ENCODE assay signal across 12 cellular contexts in the genomic region with DNA sequence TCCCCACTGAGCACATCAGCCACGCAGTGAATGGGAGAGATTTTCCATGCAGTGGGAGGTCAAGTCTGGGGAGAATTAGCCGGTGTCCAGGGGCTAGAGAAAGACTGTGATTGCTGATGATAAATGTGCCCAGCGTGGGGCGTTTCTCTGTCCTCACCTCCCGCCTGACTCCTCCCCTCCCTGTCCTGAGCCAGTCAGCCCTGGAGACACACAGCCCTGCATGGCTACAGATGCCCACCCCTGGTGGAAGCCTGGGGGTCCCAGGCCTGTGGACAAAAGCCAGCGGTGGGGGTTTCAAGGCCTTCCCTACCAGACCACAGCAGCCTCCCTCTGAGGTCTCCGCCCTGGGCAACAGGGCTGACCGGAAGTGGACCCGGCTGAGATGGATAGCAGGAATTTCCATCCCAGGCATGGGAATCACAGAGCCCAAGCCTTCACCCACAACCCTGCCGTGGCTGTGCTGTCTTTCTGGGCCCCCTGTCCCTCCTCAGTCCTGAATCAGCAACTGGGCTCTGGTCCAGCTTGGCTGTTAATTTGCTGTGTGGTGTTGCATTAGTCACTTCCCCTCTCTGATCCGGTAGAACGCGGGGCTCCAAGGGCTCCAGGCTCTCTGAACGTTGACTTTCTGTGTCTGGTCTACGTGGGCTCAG. TPM values are rescaled to one million over a fixed set of nuclear protein-coding genes. Genes with fewer than 3 reads are reported as not detected.
DNase-seq lines count a peak whose midpoint lies in the region; ATAC-seq and TF ChIP-seq lines count a peak whose summit lies in the region.
"Had no signal": no experiment of that assay in that cellular context is flagged by ENCODE, and none has a peak within 500 bp of the region (broad histone marks: within the 10 kb centered on the region; RNA-seq: fewer than 3 reads in every experiment).

No MANE protein-coding gene starts in this region.

- H3K27ac Mint-ChIP-seq in mesothelial cell of epicardium (peak overlapping the region; percentile 39), neural progenitor cell (no peak overlapping the region)
- H3K27ac Mint-ChIP-seq in activated T-cell treated with anti-CD3 and anti-CD28 coated beads, Interleukin-2, amount 50 U/mL, for 72 hours: no peak overlapping the region
- H3K27ac Mint-ChIP-seq: activated CD4-positive, alpha-beta T cell treated with anti-CD3 and anti-CD28 coated beads, Interleukin-2, amount 10 ng/mL, durations not matched to agents 24 days and 14 days; stimulated activated memory B cell treated with anti-CD40 and anti-IgM and Interleukin-4, amounts not matched to agents 10 μg/mL and 1 μg/mL and 100 μg/mL, for 72 hours had no signal

- no peak overlapping the region for H3K9ac ChIP-seq in neural progenitor cell
- H3K9ac ChIP-seq in MM.1S (ENCODE audit: low read length): no peak overlapping the region

- no peak overlapping the region for H3K27ac ChIP-seq in neural progenitor cell
- H3K27ac ChIP-seq in MM.1S (ENCODE audit: low read length): no peak overlapping the region
- H3K27ac ChIP-seq in hepatocyte: no peak overlapping the region

- H3F3A ChIP-seq in neural progenitor cell (ENCODE audit: low read depth) (peaks cover 13% of the 10 kb centered on the region), MM.1S (ENCODE audit: insufficient read depth, low read length) (no peaks in the 10 kb centered on the region)

- H3K9me2 ChIP-seq in MM.1S (replicated peaks; ENCODE audit: insufficient read depth, low read length) (no peaks in the 10 kb centered on the region), hepatocyte (replicated peaks; ENCODE audit: insufficient read depth) (no peaks in the 10 kb centered on the region)

- H3K79me2 ChIP-seq in neural progenitor cell (ENCODE audit: low read depth) (no peaks in the 10 kb centered on the region), MM.1S (ENCODE audit: low read length) (no peaks in the 10 kb centered on the region), hepatocyte (peaks cover 5% of the 10 kb centered on the region)

- H3K4me3 Mint-ChIP-seq in mesothelial cell of epicardium: no peak overlapping the region
- no peak overlapping the region for H3K4me3 Mint-ChIP-seq in neural progenitor cell
- no peak overlapping the region for H3K4me3 Mint-ChIP-seq in activated T-cell treated with anti-CD3 and anti-CD28 coated beads, Interleukin-2, amount 50 U/mL, for 72 hours
- H3K4me3 Mint-ChIP-seq: activated CD4-positive, alpha-beta T cell treated with anti-CD3 and anti-CD28 coated beads, Interleukin-2, amount 10 ng/mL, durations not matched to agents 24 days and 14 days; stimulated activated memory B cell treated with anti-CD40 and anti-IgM and Interleukin-4, amounts not matched to agents 10 μg/mL and 1 μg/mL and 100 μg/mL, for 72 hours had no signal

- H4K20me1 ChIP-seq in neural progenitor cell (ENCODE audit: low read depth) (no peaks in the 10 kb centered on the region), MM.1S (ENCODE audit: insufficient read depth, low read length) (no peaks in the 10 kb centered on the region), hepatocyte (ENCODE audit: insufficient read depth, poor library complexity, severe bottlenecking) (no peaks in the 10 kb centered on the region)

- WGBS in hepatocyte (ENCODE audit: low lambda C conversion rate, missing lambda C conversion rate): 82% methylated on average over 15 of the region's 15 CpGs

- no peak for ATAC-seq in activated T-cell treated with anti-CD3 and anti-CD28 coated beads, Interleukin-2, amount 50 U/mL, for 72 hours (replicated peaks in 1 of 2)
- ATAC-seq: stimulated activated memory B cell treated with anti-CD40 and anti-IgM and Interleukin-4, amounts not matched to agents 10 μg/mL and 1 μg/mL and 100 μg/mL, for 72 hours had no signal

- no peaks in the 10 kb centered on the region for H3K27me3 ChIP-seq in neural progenitor cell
- H3K27me3 ChIP-seq in MM.1S (replicated peaks; ENCODE audit: insufficient read depth, low read length): peaks cover 15% of the 10 kb centered on the region
- H3K27me3 ChIP-seq in hepatocyte: no peaks in the 10 kb centered on the region

- H3K36me3 Mint-ChIP-seq in mesothelial cell of epicardium (no peaks in the 10 kb centered on the region), neural progenitor cell (no peaks in the 10 kb centered on the region)
- H3K36me3 Mint-ChIP-seq in activated T-cell treated with anti-CD3 and anti-CD28 coated beads, Interleukin-2, amount 50 U/mL, for 72 hours (ENCODE audit: insufficient read depth in 2 of 2): no peaks in the 10 kb centered on the region
- H3K36me3 Mint-ChIP-seq: stimulated activated memory B cell treated with anti-CD40 and anti-IgM and Interleukin-4, amounts not matched to agents 10 μg/mL and 1 μg/mL and 100 μg/mL, for 72 hours had no signal

- H3K9me3 Mint-ChIP-seq in mesothelial cell of epicardium (no peaks in the 10 kb centered on the region), neural progenitor cell (no peaks in the 10 kb centered on the region)
- no peaks in the 10 kb centered on the region for H3K9me3 Mint-ChIP-seq in activated T-cell treated with anti-CD3 and anti-CD28 coated beads, Interleukin-2, amount 50 U/mL, for 72 hours
- H3K9me3 Mint-ChIP-seq: activated CD4-positive, alpha-beta T cell treated with anti-CD3 and anti-CD28 coated beads, Interleukin-2, amount 10 ng/mL, durations not matched to agents 24 days and 14 days; stimulated activated memory B cell treated with anti-CD40 and anti-IgM and Interleukin-4, amounts not matched to agents 10 μg/mL and 1 μg/mL and 100 μg/mL, for 72 hours had no signal

- peak; percentile 83 for DNase-seq in Daoy (ENCODE audit: low read depth)
- peak; percentile 36 for DNase-seq in M059J (ENCODE audit: low read depth)
- DNase-seq in cardiac fibroblast (ENCODE audit: low read depth in 2 of 2): peak; percentile 76 to 89
- DNase-seq in mesothelial cell of epicardium (ENCODE audit: low spot score in 2 of 2, unreplicated experiment in 2 of 2): no peak
- DNase-seq in neural progenitor cell (ENCODE audit: low spot score): no peak
- no peak for DNase-seq in MM.1S
- DNase-seq in hepatocyte (ENCODE audit: low spot score): no peak
- no peak for DNase-seq in activated T-cell treated with anti-CD3 and anti-CD28 coated beads, Interleukin-2, amount 50 U/mL, for 72 hours
- DNase-seq: activated CD4-positive, alpha-beta T cell treated with anti-CD3 and anti-CD28 coated beads, Interleukin-2, amount 10 ng/mL, durations not matched to agents 24 days and 14 days; activated effector memory CD4-positive, alpha-beta T cell treated with Interleukin-2 at 50 U/mL for 16 hours; cerebellar nuclear complex had no signal

- H3K27me3 Mint-ChIP-seq in mesothelial cell of epicardium (ENCODE audit: low read depth): no peaks in the 10 kb centered on the region
- peaks cover 16% of the 10 kb centered on the region for H3K27me3 Mint-ChIP-seq in neural progenitor cell (ENCODE audit: insufficient read depth, low read depth)
- no peaks in the 10 kb centered on the region for H3K27me3 Mint-ChIP-seq in activated T-cell treated with anti-CD3 and anti-CD28 coated beads, Interleukin-2, amount 50 U/mL, for 72 hours (ENCODE audit: low read depth)
- H3K27me3 Mint-ChIP-seq: activated CD4-positive, alpha-beta T cell treated with anti-CD3 and anti-CD28 coated beads, Interleukin-2, amount 10 ng/mL, durations not matched to agents 24 days and 14 days; stimulated activated memory B cell treated with anti-CD40 and anti-IgM and Interleukin-4, amounts not matched to agents 10 μg/mL and 1 μg/mL and 100 μg/mL, for 72 hours had no signal

- H3K4me3 ChIP-seq in cardiac fibroblast (replicated peaks in 1 of 2; ENCODE audit: low read depth in 2 of 2, low read length in 2 of 2): no peak overlapping the region
- H3K4me3 ChIP-seq in neural progenitor cell: no peak overlapping the region
- no peak overlapping the region for H3K4me3 ChIP-seq in MM.1S (ENCODE audit: low read length)
- H3K4me3 ChIP-seq in hepatocyte: no peak overlapping the region

- no peak for TF ChIP-seq CTCF in cardiac fibroblast (IDR thresholded peaks at IDR 0.05; ENCODE audit: low read depth, low read length)
- no peak for TF ChIP-seq CTCF in mesothelial cell of epicardium (IDR thresholded peaks at IDR 0.05; ENCODE audit: unreplicated experiment)
- TF ChIP-seq CTCF in neural progenitor cell (IDR thresholded peaks at IDR 0.05): no peak
- no peak for TF ChIP-seq CTCF in MM.1S (IDR thresholded peaks at IDR 0.05; ENCODE audit: low read length)
- no peak for TF ChIP-seq CTCF in hepatocyte (IDR thresholded peaks at IDR 0.05; ENCODE audit: poor library complexity)

- H3K36me3 ChIP-seq in neural progenitor cell (no peaks in the 10 kb centered on the region), MM.1S (replicated peaks; ENCODE audit: insufficient read depth, low read length) (no peaks in the 10 kb centered on the region), hepatocyte (replicated peaks; ENCODE audit: insufficient read depth, low read depth) (no peaks in the 10 kb centered on the region)

- H2AFZ ChIP-seq in neural progenitor cell (replicated peaks): no peak overlapping the region
- no peak overlapping the region for H2AFZ ChIP-seq in MM.1S (ENCODE audit: low read length)
- H2AFZ ChIP-seq in hepatocyte: no peak overlapping the region

- H3K4me2 ChIP-seq in neural progenitor cell (no peak overlapping the region), MM.1S (ENCODE audit: low read depth, low read length) (no peak overlapping the region), hepatocyte (no peak overlapping the region)

- H3K4me1 Mint-ChIP-seq in mesothelial cell of epicardium (peaks cover 45% of the 10 kb centered on the region), neural progenitor cell (peaks cover 36% of the 10 kb centered on the region)
- no peaks in the 10 kb centered on the region for H3K4me1 Mint-ChIP-seq in activated T-cell treated with anti-CD3 and anti-CD28 coated beads, Interleukin-2, amount 50 U/mL, for 72 hours (ENCODE audit: low read depth)
- H3K4me1 Mint-ChIP-seq: stimulated activated memory B cell treated with anti-CD40 and anti-IgM and Interleukin-4, amounts not matched to agents 10 μg/mL and 1 μg/mL and 100 μg/mL, for 72 hours had no signal

- no peaks in the 10 kb centered on the region for H3K9me3 ChIP-seq in neural progenitor cell (ENCODE audit: low read depth)
- no peaks in the 10 kb centered on the region for H3K9me3 ChIP-seq in MM.1S (replicated peaks; ENCODE audit: insufficient read depth, low read length)
- H3K9me3 ChIP-seq in hepatocyte (ENCODE audit: low read depth): no peaks in the 10 kb centered on the region

- H3K4me1 ChIP-seq in neural progenitor cell: peaks cover 13% of the 10 kb centered on the region
- H3K4me1 ChIP-seq in MM.1S (ENCODE audit: low read length): no peaks in the 10 kb centered on the region
- H3K4me1 ChIP-seq in hepatocyte (ENCODE audit: insufficient read depth): peaks cover 19% of the 10 kb centered on the region

RNA-seq across cellular contexts. Expression of a gene that starts 46.8 kb away (rescaled TPM):
- total RNA-seq in Daoy (2014; rRNA removed; shearing (Covaris generic)): 0.63 and 1.3 TPM in 2 replicates
- 1.2 and 2.7 TPM in 2 replicates for total RNA-seq in M059J (2014; rRNA removed; shearing (Covaris generic))
- total RNA-seq in mesothelial cell of epicardium (10.8 to 11.4 TPM (median 11.0 TPM) in 3 replicates), neural progenitor cell (ENCODE audit: low replicate concordance) (2.5 and 9.0 TPM in 2 replicates), hepatocyte (8.4 and 11.4 TPM in 2 replicates)
- polyA plus RNA-seq in hepatocyte: 11.3 and 12.0 TPM in 2 replicates
- 1 to 10 TPM; 4.4 to 5.3 TPM for total RNA-seq in activated T-cell treated with anti-CD3 and anti-CD28 coated beads, Interleukin-2, amount 50 U/mL, for 72 hours

RNA-seq across cellular contexts. Expression of a gene that starts 59.9 kb away (rescaled TPM):
- total RNA-seq in Daoy (2014; rRNA removed; shearing (Covaris generic)): 4.0 and 6.0 TPM in 2 replicates
- total RNA-seq in M059J (2014; rRNA removed; shearing (Covaris generic)): 0.17 and 0.25 TPM in 2 replicates
- total RNA-seq in mesothelial cell of epicardium (84.8 to 91.5 TPM (median 85.7 TPM) in 3 replicates), neural progenitor cell (ENCODE audit: low replicate concordance) (3.3 and 9.2 TPM in 2 replicates), hepatocyte (12.4 and 15.5 TPM in 2 replicates)
- polyA plus RNA-seq in hepatocyte: 10.9 and 12.7 TPM in 2 replicates
- under 1 TPM; 0.05 to 0.12 TPM for total RNA-seq in activated T-cell treated with anti-CD3 and anti-CD28 coated beads, Interleukin-2, amount 50 U/mL, for 72 hours

Comparison
In these comparisons a context has a peak if more than half of its experiments do, and no peak if none do; other contexts are left out.
1. DNase-seq: peak in Daoy (single experiment), M059J (single experiment) and cardiac fibroblast (2 of 2); none in mesothelial cell of epicardium (0 of 2), neural progenitor cell (single experiment), MM.1S (single experiment), hepatocyte (single experiment) and activated T-cell treated with anti-CD3 and anti-CD28 coated beads, Interleukin-2, amount 50 U/mL, for 72 hours (0 of 2).